Comparison of ENCODE assay signal across 8 cellular contexts in genomic region chr6:14210663-14211595, GRCh38.
DNase-seq lines count a peak whose midpoint lies in the region; ATAC-seq, FAIRE-seq and TF ChIP-seq lines count a peak whose summit lies in the region.

No MANE protein-coding gene starts in this region.

- H3K36me3 ChIP-seq in right atrium auricular region = no peaks in the 10 kb centered on the region
- H3K36me3 ChIP-seq in psoas muscle (ENCODE audit: insufficient read depth in 1 of 2, low read depth in 1 of 2) = no peaks in the 10 kb centered on the region

- H3K27me3 ChIP-seq in right atrium auricular region (no peaks in the 10 kb centered on the region), psoas muscle (ENCODE audit: insufficient read depth in 3 of 3, low read length in 2 of 3) (no peaks in the 10 kb centered on the region)

- intact Hi-C loops in psoas muscle (cut with DNase I) = loop anchor here (2.0 to 10.0 kb wide), 6 partner anchors 654 to 1414 kb away; partner anchors contain the start of gene JARID2 (in 1 of the 2)

- WGBS in psoas muscle, 3 donors = 0 to 1% (median 1%) methylated on average over 83 to 101 of the region's 101 CpGs

- peak; percentile 98 for TF ChIP-seq CTCF in GM13976 (IDR thresholded peaks at IDR 0.05; ENCODE audit: borderline replicate concordance, control extremely low read depth, extremely low read depth, insufficient read depth, missing control alignments)
- TF ChIP-seq CTCF in right atrium auricular region (IDR thresholded peaks at IDR 0.05) = peak; percentile 72 to 89
- peak; percentile 93 for TF ChIP-seq CTCF in psoas muscle (IDR thresholded peaks at IDR 0.05)

- FAIRE-seq in urothelium cell line (lab: Jason Lieb, UNC) = peak; percentile 81

- H3K9me3 ChIP-seq in right atrium auricular region (no peaks in the 10 kb centered on the region), psoas muscle (no peaks in the 10 kb centered on the region)

- in situ Hi-C loops in GM13976 (cut with MboI; ENCODE audit: low sequenced_read_pairs, unreplicated experiment) = loop anchor here (25.0 kb wide), 3 partner anchors 1176 to 1426 kb away; no protein-coding TSS in a partner anchor

- H3K4me3 ChIP-seq in right atrium auricular region (peak overlapping the region; percentile 56 to 76), psoas muscle (peak overlapping the region; percentile 82)

- ATAC-seq in HG02798 (IDR thresholded peaks at IDR 0.05; ENCODE audit: poor library complexity, unreplicated experiment) = peak; percentile 95
- peak; percentile 95 to 97 (median 96) for ATAC-seq in psoas muscle

- peak overlapping the region; percentile 83 for H3K27ac ChIP-seq in angular gyrus (ENCODE audit: low read depth, low read length)
- H3K27ac ChIP-seq in right atrium auricular region = peak overlapping the region; percentile 74 to 92
- H3K27ac ChIP-seq in psoas muscle = peak overlapping the region; percentile 89

- H3K4me1 ChIP-seq in right atrium auricular region (peaks cover 0 to 17% of the 10 kb centered on the region in 2 donors), psoas muscle (peaks cover 11% of the 10 kb centered on the region)

- peak; percentile 98 for DNase-seq in GM13976 (ENCODE audit: low spot score)
- peak; percentile 65 for DNase-seq in NCI-H1417 treated with DMSO at 0.1 percent for 48 hours (lab: John Stamatoyannopoulos, UW)
- peak; percentile 75 to 88 (median 78) for DNase-seq in T-helper 1 cell
- peak; percentile 95 for DNase-seq in right atrium auricular region (ENCODE audit: low spot score)
- DNase-seq in psoas muscle = peak; percentile 95 to 96
- DNase-seq in urothelium cell line (ENCODE audit: low spot score) = peak; percentile 96

Comparison
In these comparisons a context has a peak if more than half of its experiments do, and no peak if none do; other contexts are left out.
1. Peak in every context shown above with its lines: DNase-seq, ATAC-seq, H3K4me3 ChIP-seq and H3K27ac ChIP-seq.